Comparison of ENCODE assay signal across 9 cellular contexts in the genomic region with DNA sequence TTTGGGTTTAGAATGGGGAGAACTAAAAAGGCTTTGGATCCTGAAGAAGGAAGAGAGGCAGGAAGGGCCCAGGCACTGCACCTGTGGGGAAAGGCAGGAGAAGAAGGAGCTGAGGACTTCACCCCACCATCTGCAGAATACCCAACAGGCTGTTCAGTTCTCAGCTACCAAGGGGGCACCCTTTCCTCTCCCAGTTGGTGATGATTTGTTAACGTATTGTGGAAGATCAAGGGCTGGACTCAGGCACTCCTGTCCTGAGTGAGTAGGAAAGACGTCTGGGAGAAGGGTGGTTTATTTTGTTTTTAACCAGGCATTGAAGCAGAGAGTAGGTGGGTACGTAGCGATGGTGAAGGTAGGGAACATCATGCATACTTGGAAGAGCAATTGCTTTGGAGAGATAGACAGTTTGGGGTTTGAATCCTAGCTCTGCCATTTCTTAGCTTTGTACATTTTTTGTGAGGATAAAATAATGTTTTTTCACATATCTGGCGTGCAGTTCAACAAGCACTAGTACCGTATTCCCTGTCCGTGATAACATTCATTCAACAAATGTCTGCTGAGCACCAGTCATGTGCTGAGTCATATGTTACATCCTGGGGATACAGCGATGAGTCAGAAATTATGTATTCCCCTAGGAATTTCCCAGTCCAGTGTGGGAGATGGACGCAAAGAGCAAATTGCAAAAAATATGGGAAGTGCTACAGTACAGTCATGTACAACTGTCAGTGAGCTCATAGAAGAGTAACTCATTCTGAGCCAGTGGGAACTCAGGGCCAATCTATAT. TPM values are rescaled to one million over a fixed set of nuclear protein-coding genes. Genes with fewer than 3 reads are reported as not detected.
DNase-seq lines count a peak whose midpoint lies in the region; ATAC-seq and TF ChIP-seq lines count a peak whose summit lies in the region.
"Had no signal": no experiment of that assay in that cellular context is flagged by ENCODE, and none has a peak within 500 bp of the region (broad histone marks: within the 10 kb centered on the region; RNA-seq: fewer than 3 reads in every experiment).

No MANE protein-coding gene starts in this region.

- H3K27ac ChIP-seq in foreskin keratinocyte (peak overlapping the region; percentile 98), rectal smooth muscle tissue (ENCODE audit: low read depth, low read length) (peak overlapping the region; percentile 86)

- H3K4me1 ChIP-seq in foreskin keratinocyte, result peaks cover 20% of the 10 kb centered on the region
- H3K4me1 ChIP-seq in rectal smooth muscle tissue (ENCODE audit: control insufficient read depth, insufficient read depth, low read length), result peaks cover 12% of the 10 kb centered on the region

- H3K27me3 ChIP-seq in foreskin keratinocyte (no peaks in the 10 kb centered on the region), rectal smooth muscle tissue (ENCODE audit: control insufficient read depth, insufficient read depth, low read length) (no peaks in the 10 kb centered on the region)
- H3K27me3 ChIP-seq: pancreas had no signal

- in situ Hi-C loops in G401 (cut with HindIII; ENCODE audit: low sequenced_read_pairs), result no loop called here

- TF ChIP-seq CTCF in foreskin keratinocyte (conservative IDR thresholded peaks at IDR 0.05), result no peak

- H3K36me3 ChIP-seq in rectal smooth muscle tissue (ENCODE audit: control insufficient read depth, insufficient read depth, low read length), result no peaks in the 10 kb centered on the region
- H3K36me3 ChIP-seq: pancreas had no signal

- H3K4me3 ChIP-seq in rectal smooth muscle tissue (ENCODE audit: low read length), result peak overlapping the region; percentile 33

- ATAC-seq in foreskin keratinocyte (peak; percentile 90), HG03442 (IDR thresholded peaks at IDR 0.05; ENCODE audit: unreplicated experiment) (no peak)

- DNase-seq in G401 (ENCODE audit: low spot score) (peak; percentile 56), SW 1271 (lab: John Stamatoyannopoulos, UW) (peak; percentile 92 to 99), foreskin keratinocyte (peak; percentile 98 to 100), germinal center (ENCODE audit: low spot score) (no peak), NCI-H1436 treated with DMSO at 0.1 percent for 48 hours (lab: John Stamatoyannopoulos, UW) (no peak), NCI-H1092 treated with DMSO at 0.1 percent for 48 hours (lab: John Stamatoyannopoulos, UW) (no peak)
- DNase-seq: pancreas had no signal

- no peak overlapping the region for H3K9ac ChIP-seq in rectal smooth muscle tissue (ENCODE audit: low read length)

RNA-seq across cellular contexts. Expression of a gene that starts 2.1 kb away (rescaled TPM):
- 50.8 and 63.5 TPM in 2 replicates for total RNA-seq in G401 (2014; rRNA removed; shearing (Covaris generic))
- 92.7 and 94.4 TPM in 2 replicates for total RNA-seq in foreskin keratinocyte
- 78.4 and 80.8 TPM in 2 replicates for polyA plus RNA-seq in foreskin keratinocyte

RNA-seq across cellular contexts. Expression of a gene that starts 43.9 kb away (rescaled TPM):
- total RNA-seq in G401 (2014; rRNA removed; shearing (Covaris generic)), result 11.8 and 24.6 TPM in 2 replicates
- 0.46 and 0.54 TPM in 2 replicates for total RNA-seq in foreskin keratinocyte
- polyA plus RNA-seq in foreskin keratinocyte, result 0.07 and 0.16 TPM in 2 replicates
- polyA plus RNA-seq: pancreas had no signal

Comparison
In these comparisons a context has a peak if more than half of its experiments do, and no peak if none do; other contexts are left out.
1. DNase-seq: peak in G401 (single experiment), SW 1271 (2 of 2) and foreskin keratinocyte (2 of 2); none in germinal center (single experiment), NCI-H1436 treated with DMSO at 0.1 percent for 48 hours (single experiment) and NCI-H1092 treated with DMSO at 0.1 percent for 48 hours (single experiment).